ENCODE assay signal across 22 cellular contexts in the genomic region with DNA sequence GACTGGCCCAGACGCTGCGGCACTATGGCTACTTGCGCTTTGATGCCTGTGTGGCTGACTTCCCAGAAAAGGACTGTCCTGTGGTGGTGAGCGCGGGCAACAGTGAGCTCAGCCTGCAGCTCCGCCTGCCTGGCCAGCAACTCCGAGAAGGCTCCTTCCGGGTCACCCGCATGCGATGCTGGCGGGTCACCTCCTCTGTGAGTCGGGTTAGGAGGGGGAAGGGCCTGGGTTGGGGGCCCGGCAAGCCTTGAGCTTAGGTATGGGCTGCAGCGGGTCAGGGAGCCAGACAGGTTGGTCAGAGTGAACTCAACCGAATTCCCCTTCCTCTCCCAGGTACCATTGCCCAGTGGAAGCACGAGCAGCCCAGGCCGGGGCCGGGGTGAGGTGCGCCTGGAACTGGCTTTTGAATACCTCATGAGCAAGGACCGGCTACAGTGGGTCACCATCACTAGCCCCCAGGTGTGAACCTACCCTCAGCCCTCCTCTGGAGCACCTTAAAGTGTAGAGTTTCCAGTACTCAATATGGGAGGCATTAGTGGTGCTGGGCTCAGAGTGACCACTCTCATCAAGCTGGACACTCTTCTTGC. TPM values are rescaled to one million over a fixed set of nuclear protein-coding genes. Genes with fewer than 3 reads are reported as not detected.
DNase-seq lines count a peak whose midpoint lies in the region; ATAC-seq and TF ChIP-seq lines count a peak whose summit lies in the region.
"Had no signal": no experiment of that assay in that cellular context is flagged by ENCODE, and none has a peak within 500 bp of the region (broad histone marks: within the 10 kb centered on the region; RNA-seq: fewer than 3 reads in every experiment).

No MANE protein-coding gene starts in this region.

- no peak for TF ChIP-seq CTCF in nephron progenitor cell (IDR thresholded peaks at IDR 0.05)

- peak overlapping the region; percentile 24 for H3K27ac Mint-ChIP-seq in T-helper 1 cell treated with Interleukin-12 subunit alpha and Interleukin-12 subunit beta and Interleukin-4 antibody, amounts not matched to agents 30 μg/mL and 1 μg/mL, for 36 hours
- H3K27ac Mint-ChIP-seq in CD4-positive, CD25-positive, alpha-beta regulatory T cell = peak overlapping the region in 2 of 3 donors; percentile 17 to 51
- H3K27ac Mint-ChIP-seq in activated CD8-positive, alpha-beta T cell treated with anti-CD3 and anti-CD28 coated beads, Interleukin-2, amount 10 ng/mL, durations not matched to agents 7 days and 5 days = peak overlapping the region; percentile 61
- H3K27ac Mint-ChIP-seq in nephron progenitor cell = peak overlapping the region; percentile 91

- no peak overlapping the region for H3K4me3 Mint-ChIP-seq in T-helper 1 cell treated with Interleukin-12 subunit alpha and Interleukin-12 subunit beta and Interleukin-4 antibody, amounts not matched to agents 30 μg/mL and 1 μg/mL, for 36 hours
- peak overlapping the region in 2 of 4 donors; percentile 78 to 87 for H3K4me3 Mint-ChIP-seq in CD4-positive, CD25-positive, alpha-beta regulatory T cell
- no peak overlapping the region for H3K4me3 Mint-ChIP-seq in activated CD8-positive, alpha-beta T cell treated with anti-CD3 and anti-CD28 coated beads, Interleukin-2, amount 10 ng/mL, durations not matched to agents 7 days and 5 days
- H3K4me3 Mint-ChIP-seq in nephron progenitor cell = no peak overlapping the region

- DNase-seq in T-helper 1 cell = no peak
- DNase-seq in CD4-positive, CD25-positive, alpha-beta regulatory T cell = no peak
- DNase-seq in activated CD8-positive, alpha-beta T cell treated with anti-CD3 and anti-CD28 coated beads, Interleukin-2, amount 10 ng/mL, durations not matched to agents 7 days and 5 days = no peak
- no peak for DNase-seq in nephron progenitor cell
- DNase-seq in UCSD-AML1 (lab: John Stamatoyannopoulos, UW; ENCODE audit: unreplicated experiment) = no peak
- no peak for DNase-seq in AG08396 (ENCODE audit: low spot score)
- no peak for DNase-seq in DMS 273 (lab: John Stamatoyannopoulos, UW; ENCODE audit: unreplicated experiment)
- DNase-seq: 8988T; AML-193; DMS53; GDM1; KBM-7; MM.1S; NCI-H1092; NCI-H1436; NCI-H187 treated with DMSO at 0.1 percent for 48 hours; NCI-H2107; NCI-H69; NK-92 treated with Interleukin-12 subunit alpha and Interleukin-12 subunit beta, amount 100 ng/mL, for 24 hours; SJCRH30 had no signal

- H3K4me1 ChIP-seq in CD4-positive, CD25-positive, alpha-beta regulatory T cell (ENCODE audit: control insufficient read depth, insufficient read depth, low read length, poor library complexity, severe bottlenecking) = peaks cover 34% of the 10 kb centered on the region

- peaks cover 44% of the 10 kb centered on the region for H3K4me1 Mint-ChIP-seq in T-helper 1 cell treated with Interleukin-12 subunit alpha and Interleukin-12 subunit beta and Interleukin-4 antibody, amounts not matched to agents 30 μg/mL and 1 μg/mL, for 36 hours (ENCODE audit: low read depth)
- peaks cover 7 to 49% (median 39%) of the 10 kb centered on the region in 4 donors for H3K4me1 Mint-ChIP-seq in CD4-positive, CD25-positive, alpha-beta regulatory T cell
- H3K4me1 Mint-ChIP-seq in activated CD8-positive, alpha-beta T cell treated with anti-CD3 and anti-CD28 coated beads, Interleukin-2, amount 10 ng/mL, durations not matched to agents 7 days and 5 days (ENCODE audit: low read depth) = peaks cover 45% of the 10 kb centered on the region
- peaks cover 43% of the 10 kb centered on the region for H3K4me1 Mint-ChIP-seq in nephron progenitor cell

- POLR2A ChIA-PET in activated CD8-positive, alpha-beta T cell treated with anti-CD3 and anti-CD28 coated beads, Interleukin-2, amount 10 ng/mL, durations not matched to agents 7 days and 5 days (lab: Charles Lee) = interaction anchor here (1.0 kb wide), 1 partner anchor 34 kb away, joined by 3 read pairs; a partner anchor contains a TSS

- H3K4me3 ChIP-seq in CD4-positive, CD25-positive, alpha-beta regulatory T cell (ENCODE audit: low read depth, low read length) = no peak overlapping the region
- H3K4me3 ChIP-seq: SJCRH30 had no signal

- H3K27me3 Mint-ChIP-seq in T-helper 1 cell treated with Interleukin-12 subunit alpha and Interleukin-12 subunit beta and Interleukin-4 antibody, amounts not matched to agents 30 μg/mL and 1 μg/mL, for 36 hours (ENCODE audit: low read depth) = no peaks in the 10 kb centered on the region
- no peaks in the 10 kb centered on the region for H3K27me3 Mint-ChIP-seq in CD4-positive, CD25-positive, alpha-beta regulatory T cell
- no peaks in the 10 kb centered on the region for H3K27me3 Mint-ChIP-seq in activated CD8-positive, alpha-beta T cell treated with anti-CD3 and anti-CD28 coated beads, Interleukin-2, amount 10 ng/mL, durations not matched to agents 7 days and 5 days (ENCODE audit: low read depth)
- peaks cover 9% of the 10 kb centered on the region for H3K27me3 Mint-ChIP-seq in nephron progenitor cell (ENCODE audit: low read depth, poor library complexity)

- H3K9me3 ChIP-seq in CD4-positive, CD25-positive, alpha-beta regulatory T cell (ENCODE audit: control insufficient read depth in 2 of 2, low read length in 2 of 2) = no peaks in the 10 kb centered on the region
- H3K9me3 ChIP-seq: SJCRH30 had no signal

- no peak for ATAC-seq in CD4-positive, CD25-positive, alpha-beta regulatory T cell (ENCODE audit: low read depth in 2 of 2)
- ATAC-seq in activated CD8-positive, alpha-beta T cell treated with anti-CD3 and anti-CD28 coated beads, Interleukin-2, amount 10 ng/mL, durations not matched to agents 7 days and 5 days = no peak
- ATAC-seq: Panc1 had no signal

- CTCF ChIA-PET in activated CD8-positive, alpha-beta T cell treated with anti-CD3 and anti-CD28 coated beads, Interleukin-2, amount 10 ng/mL, durations not matched to agents 7 days and 5 days (lab: Charles Lee) = no interaction called here

- no peaks in the 10 kb centered on the region for H3K27me3 ChIP-seq in CD4-positive, CD25-positive, alpha-beta regulatory T cell (ENCODE audit: control insufficient read depth, insufficient read depth, low read length)
- H3K27me3 ChIP-seq: SJCRH30 had no signal

- no peak overlapping the region for H3K27ac ChIP-seq in CD4-positive, CD25-positive, alpha-beta regulatory T cell (ENCODE audit: insufficient read depth, low read length, poor library complexity, severe bottlenecking)
- H3K27ac ChIP-seq: SJCRH30 had no signal

- H3K36me3 ChIP-seq in CD4-positive, CD25-positive, alpha-beta regulatory T cell (ENCODE audit: control insufficient read depth, insufficient read depth, low read length) = peaks cover 52% of the 10 kb centered on the region

- peaks cover 60% of the 10 kb centered on the region for H3K36me3 Mint-ChIP-seq in T-helper 1 cell treated with Interleukin-12 subunit alpha and Interleukin-12 subunit beta and Interleukin-4 antibody, amounts not matched to agents 30 μg/mL and 1 μg/mL, for 36 hours (ENCODE audit: low read depth)
- H3K36me3 Mint-ChIP-seq in CD4-positive, CD25-positive, alpha-beta regulatory T cell = peaks cover 24% of the 10 kb centered on the region
- peaks cover 80% of the 10 kb centered on the region for H3K36me3 Mint-ChIP-seq in activated CD8-positive, alpha-beta T cell treated with anti-CD3 and anti-CD28 coated beads, Interleukin-2, amount 10 ng/mL, durations not matched to agents 7 days and 5 days (ENCODE audit: low read depth)
- peaks cover 44% of the 10 kb centered on the region for H3K36me3 Mint-ChIP-seq in nephron progenitor cell (ENCODE audit: low read depth)

- no peaks in the 10 kb centered on the region for H3K9me3 Mint-ChIP-seq in T-helper 1 cell treated with Interleukin-12 subunit alpha and Interleukin-12 subunit beta and Interleukin-4 antibody, amounts not matched to agents 30 μg/mL and 1 μg/mL, for 36 hours
- H3K9me3 Mint-ChIP-seq in CD4-positive, CD25-positive, alpha-beta regulatory T cell = no peaks in the 10 kb centered on the region
- no peaks in the 10 kb centered on the region for H3K9me3 Mint-ChIP-seq in activated CD8-positive, alpha-beta T cell treated with anti-CD3 and anti-CD28 coated beads, Interleukin-2, amount 10 ng/mL, durations not matched to agents 7 days and 5 days (ENCODE audit: insufficient read depth)
- H3K9me3 Mint-ChIP-seq in nephron progenitor cell = no peaks in the 10 kb centered on the region

RNA-seq across cellular contexts. Expression of a gene that starts 4.9 kb away (rescaled TPM):
- 20.9 TPM for total RNA-seq in CD4-positive, CD25-positive, alpha-beta regulatory T cell
- 1 to 10 TPM; 1.4 to 4.9 (median 3.5) TPM for polyA plus RNA-seq in CD4-positive, CD25-positive, alpha-beta regulatory T cell
- 10 to 100 TPM; 11.8 to 13.3 TPM for total RNA-seq in activated CD8-positive, alpha-beta T cell treated with anti-CD3 and anti-CD28 coated beads, Interleukin-2, amount 10 ng/mL, durations not matched to agents 7 days and 5 days

RNA-seq across cellular contexts. Expression of a gene that starts 5.2 kb away (rescaled TPM):
- total RNA-seq in CD4-positive, CD25-positive, alpha-beta regulatory T cell = 85.5 TPM
- polyA plus RNA-seq in CD4-positive, CD25-positive, alpha-beta regulatory T cell = 100 to 1,000 TPM; 224 to 262 (median 243) TPM
- total RNA-seq in activated CD8-positive, alpha-beta T cell treated with anti-CD3 and anti-CD28 coated beads, Interleukin-2, amount 10 ng/mL, durations not matched to agents 7 days and 5 days = 100 to 1,000 TPM; 119 to 120 TPM

RNA-seq across cellular contexts. Expression of a gene that starts 5.5 kb away (rescaled TPM):
- 33.2 TPM for total RNA-seq in CD4-positive, CD25-positive, alpha-beta regulatory T cell
- 10 to 100 TPM; 27.3 to 38.8 (median 34.5) TPM for polyA plus RNA-seq in CD4-positive, CD25-positive, alpha-beta regulatory T cell
- total RNA-seq in activated CD8-positive, alpha-beta T cell treated with anti-CD3 and anti-CD28 coated beads, Interleukin-2, amount 10 ng/mL, durations not matched to agents 7 days and 5 days = 10 to 100 TPM; 34.5 to 37.0 TPM

RNA-seq across cellular contexts. Expression of a gene that starts 19.0 kb away (rescaled TPM):
- total RNA-seq in CD4-positive, CD25-positive, alpha-beta regulatory T cell = 52.8 TPM
- polyA plus RNA-seq in CD4-positive, CD25-positive, alpha-beta regulatory T cell = 10 to 100 TPM; 27.5 to 45.8 (median 35.3) TPM
- total RNA-seq in activated CD8-positive, alpha-beta T cell treated with anti-CD3 and anti-CD28 coated beads, Interleukin-2, amount 10 ng/mL, durations not matched to agents 7 days and 5 days = 10 to 100 TPM; 60.9 to 62.6 TPM

RNA-seq across cellular contexts. Expression of a gene that starts 33.8 kb away (rescaled TPM):
- total RNA-seq in CD4-positive, CD25-positive, alpha-beta regulatory T cell = 73.7 TPM
- 100 to 1,000 TPM; 116 to 144 (median 118) TPM for polyA plus RNA-seq in CD4-positive, CD25-positive, alpha-beta regulatory T cell
- 100 to 1,000 TPM; 130 to 136 TPM for total RNA-seq in activated CD8-positive, alpha-beta T cell treated with anti-CD3 and anti-CD28 coated beads, Interleukin-2, amount 10 ng/mL, durations not matched to agents 7 days and 5 days

Comparison
In these comparisons a context has a peak if more than half of its experiments do, and no peak if none do; other contexts are left out.
1. H3K27ac Mint-ChIP-seq: peak in every context shown above with its lines; median percentile 91 in nephron progenitor cell; 61 in activated CD8-positive, alpha-beta T cell treated with anti-CD3 and anti-CD28 coated beads, Interleukin-2, amount 10 ng/mL, durations not matched to agents 7 days and 5 days; 34 in CD4-positive, CD25-positive, alpha-beta regulatory T cell; 24 in T-helper 1 cell treated with Interleukin-12 subunit alpha and Interleukin-12 subunit beta and Interleukin-4 antibody, amounts not matched to agents 30 μg/mL and 1 μg/mL, for 36 hours.